16 cellular contexts compared by ENCODE assay signal in the genomic region with DNA sequence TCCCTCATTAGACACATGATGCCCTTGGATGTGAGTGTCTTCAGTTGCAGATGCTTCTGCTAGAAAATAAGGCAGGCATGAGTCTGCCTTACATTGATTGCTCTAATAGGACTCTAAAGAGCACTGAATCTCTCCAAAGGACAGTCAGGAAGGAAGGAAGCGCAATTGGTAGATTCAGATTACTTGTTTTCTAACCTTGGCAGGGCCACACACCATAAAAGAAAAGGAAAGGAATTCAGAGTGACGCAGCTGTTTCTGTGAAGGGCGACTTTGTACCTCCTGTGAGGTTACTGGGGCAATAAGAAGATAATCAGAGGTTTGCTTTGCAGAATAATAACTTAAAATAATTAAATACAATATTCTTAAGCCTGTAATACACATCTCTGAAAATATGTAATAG.
"Had no signal": no experiment of that assay in that cellular context is flagged by ENCODE, and none has a peak within 500 bp of the region (broad histone marks: within the 10 kb centered on the region; RNA-seq: fewer than 3 reads in every experiment).

No MANE protein-coding gene starts in this region.

- H3K27me3 ChIP-seq: breast epithelium, left lung, pancreas, tibial artery had no signal

- H3K4me3 ChIP-seq: breast epithelium, left lung, pancreas, smooth muscle cell, tibial artery had no signal

- ATAC-seq: esophagus mucosa had no signal

- H3K27ac ChIP-seq: breast epithelium, left lung, pancreas had no signal

- H3K9me3 ChIP-seq: breast epithelium, left lung, pancreas, tibial artery had no signal

- DNase-seq: activated CD4-positive, alpha-beta T cell treated with anti-CD3 and anti-CD28 coated beads, Interleukin-2, amount 50 U/mL, for 1 hour; activated naive CD8-positive, alpha-beta T cell treated with anti-CD3 and anti-CD28 coated beads for 36 hours; activated T-cell treated with anti-CD3 and anti-CD28 coated beads for 4 hours; aorta; endodermal cell; glutamatergic neuron; left lung; mesenchymal stem cell; nephron progenitor cell; pancreas; retina; T1000; tibial artery had no signal

- H3K36me3 ChIP-seq: breast epithelium, left lung had no signal

- H3K4me1 ChIP-seq: breast epithelium, left lung had no signal
